33 cellular contexts compared by ENCODE assay signal in genomic region chr6:77607004-77607403, GRCh38. TPM values are rescaled to one million over a fixed set of nuclear protein-coding genes. Genes with fewer than 3 reads are reported as not detected.
"Had no signal": no experiment of that assay in that cellular context is flagged by ENCODE, and none has a peak within 500 bp of the region (broad histone marks: within the 10 kb centered on the region; RNA-seq: fewer than 3 reads in every experiment).

No MANE protein-coding gene starts in this region.

- FAIRE-seq: endometrium, islet of Langerhans, keratinocyte had no signal

- H3K27me3 ChIP-seq: colonic mucosa, esophagus squamous epithelium, gastrocnemius medialis, heart right ventricle, left lung had no signal

- H3K4me1 Mint-ChIP-seq: endodermal cell, mesothelial cell of epicardium, naive B cell had no signal

- H3K9me3 Mint-ChIP-seq: dendritic cell treated with granulocyte-macrophage colony-stimulating factor and Interleukin-4, amounts not matched to agents 40 ng/mL and 50 ng/mL, for 4 days had no signal

- H3K36me3 ChIP-seq: colonic mucosa, esophagus squamous epithelium, gastrocnemius medialis, heart right ventricle, left lung, lower lobe of right lung had no signal

- ATAC-seq: effector memory CD8-positive, alpha-beta T cell; esophagus mucosa; gastrocnemius medialis; heart right ventricle; left cardiac atrium; left lung; left ventricle myocardium superior; lower lobe of right lung; mucosa of descending colon had no signal

- H3K4me3 ChIP-seq: colonic mucosa, esophagus squamous epithelium, gastrocnemius medialis, heart right ventricle, left lung, lower lobe of right lung, mucosa of descending colon had no signal

- H3K27me3 Mint-ChIP-seq: dendritic cell treated with granulocyte-macrophage colony-stimulating factor and Interleukin-4, amounts not matched to agents 40 ng/mL and 50 ng/mL, for 4 days; effector memory CD8-positive, alpha-beta T cell; naive B cell had no signal

- DNase-seq: colonic mucosa; cortex of kidney; effector CD8-positive, alpha-beta T cell; effector memory CD8-positive, alpha-beta T cell; endodermal cell; erythroblast; esophagus squamous epithelium; foreskin fibroblast; foreskin melanocyte; gastrocnemius medialis; glutamatergic neuron; head of caudate nucleus; heart right ventricle; hippocampal formation; left cardiac atrium; left lung; left ventricle myocardium superior; lower lobe of right lung; mesenchymal stem cell; mucosa of descending colon; naive B cell had no signal

- H3K36me3 Mint-ChIP-seq: mesothelial cell of epicardium, naive B cell had no signal

- H3K4me1 ChIP-seq: colonic mucosa, esophagus squamous epithelium, gastrocnemius medialis, heart right ventricle, left lung, lower lobe of right lung had no signal

- H3K27ac ChIP-seq: colonic mucosa, epithelial cell of prostate, esophagus squamous epithelium, gastrocnemius medialis, heart right ventricle, left lung, lower lobe of right lung had no signal

- H3K4me3 Mint-ChIP-seq: dendritic cell treated with granulocyte-macrophage colony-stimulating factor and Interleukin-4, amounts not matched to agents 40 ng/mL and 50 ng/mL, for 4 days; effector memory CD8-positive, alpha-beta T cell; endodermal cell; mesothelial cell of epicardium; naive B cell had no signal

- H3K9me3 ChIP-seq: colonic mucosa, esophagus squamous epithelium, gastrocnemius medialis, lower lobe of right lung, mucosa of descending colon had no signal

- H3K27ac Mint-ChIP-seq: dendritic cell treated with granulocyte-macrophage colony-stimulating factor and Interleukin-4, amounts not matched to agents 40 ng/mL and 50 ng/mL, for 4 days; effector memory CD8-positive, alpha-beta T cell; endodermal cell; mesothelial cell of epicardium; naive B cell had no signal

RNA-seq across cellular contexts. Expression of gene MEI4, which starts 45.8 kb away (rescaled TPM):
- total RNA-seq: colonic mucosa, dermis microvascular lymphatic vessel endothelial cell, esophagus mucosa, esophagus squamous epithelium, gastrocnemius medialis, glomerular endothelial cell, left lung, lower lobe of right lung, lung microvascular endothelial cell, mesenteric fat pad, mucosa of descending colon, myocyte had no signal
